In the genomic region with DNA sequence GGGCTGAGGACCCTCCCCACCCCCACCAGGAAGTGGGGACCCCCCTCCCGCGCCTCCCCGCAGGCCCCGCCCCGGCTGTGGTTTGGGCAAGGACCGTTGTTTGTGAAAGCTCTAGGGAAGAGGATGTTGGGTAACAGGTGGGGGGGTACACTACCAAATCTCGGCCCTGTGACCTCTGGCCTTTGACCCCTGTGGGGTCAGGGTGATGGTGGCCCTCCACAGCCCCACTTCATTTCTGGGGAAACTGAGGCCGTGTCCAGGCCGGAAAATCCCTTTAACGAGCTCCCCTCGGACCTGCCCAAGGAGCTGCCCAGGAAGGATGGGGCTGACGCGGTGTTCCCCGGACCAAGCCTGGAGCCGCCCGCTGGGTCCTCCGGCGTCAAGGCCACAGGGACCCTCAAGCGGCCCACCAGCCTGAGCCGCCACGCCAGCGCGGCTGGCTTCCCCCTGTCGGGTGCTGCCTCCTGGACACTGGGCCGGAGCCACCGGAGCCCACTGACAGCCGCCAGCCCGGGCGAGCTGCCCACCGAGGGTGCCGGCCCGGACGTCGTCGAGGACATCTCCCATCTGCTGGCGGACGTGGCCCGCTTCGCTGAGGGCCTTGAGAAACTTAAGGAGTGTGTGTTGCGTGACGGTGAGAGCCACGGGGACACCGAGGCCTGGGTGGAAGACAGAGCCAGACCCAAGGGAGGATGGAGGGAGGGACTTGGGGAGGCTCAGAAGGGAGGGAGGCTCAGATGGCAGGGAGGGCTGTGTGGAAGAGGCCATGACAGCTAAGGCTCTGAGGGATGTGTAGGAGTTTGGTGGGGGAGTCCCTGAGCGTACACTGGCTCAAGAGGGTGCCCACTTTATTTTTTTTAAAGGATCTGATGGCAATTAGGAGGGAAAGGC, we compare ENCODE assay signal across 9 cellular contexts. TPM values are rescaled to one million over a fixed set of nuclear protein-coding genes. Genes with fewer than 3 reads are reported as not detected.
DNase-seq lines count a peak whose midpoint lies in the region; ATAC-seq and TF ChIP-seq lines count a peak whose summit lies in the region.
"Had no signal": no experiment of that assay in that cellular context is flagged by ENCODE, and none has a peak within 500 bp of the region (broad histone marks: within the 10 kb centered on the region; RNA-seq: fewer than 3 reads in every experiment).

No MANE protein-coding gene starts in this region.

- no peak overlapping the region for H4K91ac ChIP-seq in trophoblast cell (ENCODE audit: low read depth, low read length)

- peaks cover 5% of the 10 kb centered on the region for H3K9me3 ChIP-seq in trophoblast cell (ENCODE audit: insufficient read depth, low read depth, low read length)
- H3K9me3 ChIP-seq: pancreas had no signal

- no peak overlapping the region for H3K23ac ChIP-seq in trophoblast cell (ENCODE audit: low read length)

- H2AFZ ChIP-seq in trophoblast cell (ENCODE audit: insufficient read depth, low read length, poor library complexity), result no peak overlapping the region

- peaks cover 18% of the 10 kb centered on the region for H3K79me1 ChIP-seq in trophoblast cell (ENCODE audit: low read length)

- H3K4me1 Mint-ChIP-seq in effector memory CD8-positive, alpha-beta T cell (ENCODE audit: low read depth in 2 of 2), result peaks cover 43 to 51% of the 10 kb centered on the region in 2 donors

- H2BK12ac ChIP-seq in trophoblast cell (ENCODE audit: low read length), result no peak overlapping the region

- peak; percentile 72 for DNase-seq in GM20000 (ENCODE audit: low spot score)
- DNase-seq in UCSD-AML1 (lab: John Stamatoyannopoulos, UW; ENCODE audit: unreplicated experiment), result peak; percentile 66
- peak; percentile 58 to 71 (median 62) for DNase-seq in effector memory CD8-positive, alpha-beta T cell
- DNase-seq in stimulated activated CD8-positive, alpha-beta memory T cell treated with anti-CD3 and anti-CD28 coated beads, Interleukin-12 subunit alpha, Interleukin-12 subunit beta, amount 100 ng/mL, for 1 hour (ENCODE audit: low read depth), result peak; percentile 61
- no peak for DNase-seq in trophoblast cell
- DNase-seq in NCI-H1436 treated with DMSO at 0.1 percent for 48 hours (lab: John Stamatoyannopoulos, UW), result no peak
- DNase-seq in mesenteric fat pad (ENCODE audit: low spot score), result no peak
- DNase-seq in SW480 (ENCODE audit: low spot score), result no peak

- no peak overlapping the region for H4K12ac ChIP-seq in trophoblast cell (ENCODE audit: low read depth, low read length)

- H3K14ac ChIP-seq in trophoblast cell (ENCODE audit: low read length), result no peak overlapping the region

- no peak overlapping the region for H2AK5ac ChIP-seq in trophoblast cell (ENCODE audit: low read length)

- peaks cover 69% of the 10 kb centered on the region for H3K36me3 Mint-ChIP-seq in effector memory CD8-positive, alpha-beta T cell (ENCODE audit: insufficient read depth)

- no peaks in the 10 kb centered on the region for H3K9me3 Mint-ChIP-seq in effector memory CD8-positive, alpha-beta T cell

- no peaks in the 10 kb centered on the region for H3K79me2 ChIP-seq in trophoblast cell (ENCODE audit: control insufficient read depth, insufficient read depth, low read length, poor library complexity)

- no peak overlapping the region for H3K9ac ChIP-seq in trophoblast cell (ENCODE audit: low read length)

- no CpG with 5 or more reads among the region's 44 CpGs for WGBS in trophoblast cell (ENCODE audit: extremely low coverage, insufficient coverage, insufficient read length)

- peak overlapping the region; percentile 94 to 96 for H3K27ac Mint-ChIP-seq in effector memory CD8-positive, alpha-beta T cell

- H3K4me2 ChIP-seq in trophoblast cell (ENCODE audit: low read length), result no peak overlapping the region

- H3K4ac ChIP-seq in trophoblast cell (ENCODE audit: low read depth, low read length), result no peak overlapping the region

- H4K8ac ChIP-seq in trophoblast cell (ENCODE audit: low read depth, low read length), result no peak overlapping the region

- H2BK5ac ChIP-seq in trophoblast cell (ENCODE audit: low read depth, low read length, poor library complexity), result no peak overlapping the region

- H3K4me3 ChIP-seq in trophoblast cell (ENCODE audit: low read depth, low read length), result no peak overlapping the region

- ATAC-seq in effector memory CD8-positive, alpha-beta T cell (replicated peaks), result peak; percentile 7

- peak overlapping the region; percentile 93 to 96 for H3K4me3 Mint-ChIP-seq in effector memory CD8-positive, alpha-beta T cell

- no peak overlapping the region for H2BK120ac ChIP-seq in trophoblast cell (ENCODE audit: insufficient read depth, low read length, poor library complexity)

- H3K27me3 Mint-ChIP-seq in effector memory CD8-positive, alpha-beta T cell, result no peaks in the 10 kb centered on the region

- peaks cover 11% of the 10 kb centered on the region for H3K27me3 ChIP-seq in trophoblast cell (ENCODE audit: insufficient read depth, low read length)

- no peaks in the 10 kb centered on the region for H3K36me3 ChIP-seq in trophoblast cell (ENCODE audit: control insufficient read depth in 1 of 2, insufficient read depth in 2 of 2, low read length in 2 of 2)
- H3K36me3 ChIP-seq: pancreas had no signal

- no peak overlapping the region for H3K27ac ChIP-seq in trophoblast cell (ENCODE audit: low read depth, low read length)

- H3K18ac ChIP-seq in trophoblast cell (ENCODE audit: low read length), result no peak overlapping the region

- peaks cover 34 to 36% of the 10 kb centered on the region in 2 experiments for H3K4me1 ChIP-seq in trophoblast cell (ENCODE audit: control insufficient read depth in 1 of 2, insufficient read depth in 2 of 2, low read length in 2 of 2)

- TF ChIP-seq CTCF in GM20000 (IDR thresholded peaks at IDR 0.05; ENCODE audit: extremely low read depth, missing control alignments), result no peak

RNA-seq across cellular contexts. Expression of gene ARHGAP45, which starts 1.4 kb away (rescaled TPM):
- polyA plus RNA-seq in trophoblast cell (2013), result 13.6 and 14.5 TPM in 2 replicates
- 25.5 TPM for total RNA-seq in mesenteric fat pad

RNA-seq across cellular contexts. Expression of gene POLR2E, which starts 26.8 kb away (rescaled TPM):
- polyA plus RNA-seq in trophoblast cell (2013), result 192 and 197 TPM in 2 replicates
- total RNA-seq in mesenteric fat pad, result 205 TPM

RNA-seq across cellular contexts. Expression of gene ABCA7, which starts 28.4 kb away (rescaled TPM):
- 26.8 and 27.6 TPM in 2 replicates for polyA plus RNA-seq in trophoblast cell (2013)
- total RNA-seq in mesenteric fat pad, result 19.9 TPM

RNA-seq across cellular contexts. Expression of gene GPX4, which starts 35.4 kb away (rescaled TPM):
- polyA plus RNA-seq in trophoblast cell (2013), result 795 and 804 TPM in 2 replicates
- 920 TPM for total RNA-seq in mesenteric fat pad

RNA-seq across cellular contexts. Expression of gene CNN2, which starts 41.9 kb away (rescaled TPM):
- polyA plus RNA-seq in trophoblast cell (2013), result 349 and 351 TPM in 2 replicates
- 124 TPM for total RNA-seq in mesenteric fat pad

Comparison
In these comparisons a context has a peak if more than half of its experiments do, and no peak if none do; other contexts are left out.
1. DNase-seq: peak in GM20000 (single experiment), UCSD-AML1 (single experiment), effector memory CD8-positive, alpha-beta T cell (3 of 3) and stimulated activated CD8-positive, alpha-beta memory T cell treated with anti-CD3 and anti-CD28 coated beads, Interleukin-12 subunit alpha, Interleukin-12 subunit beta, amount 100 ng/mL, for 1 hour (single experiment); none in trophoblast cell (0 of 2), NCI-H1436 treated with DMSO at 0.1 percent for 48 hours (single experiment), mesenteric fat pad (single experiment) and SW480 (single experiment).